In genomic region chr19:13906910-13907309, GRCh38 we compare ENCODE assay signal across 9 cellular contexts. TPM values are rescaled to one million over a fixed set of nuclear protein-coding genes. Genes with fewer than 3 reads are reported as not detected.
A peak's percentile ranks its signal among the peaks of the same experiment; 100 is the strongest.
DNase-seq lines count a peak whose midpoint lies in the region; ATAC-seq and TF ChIP-seq lines count a peak whose summit lies in the region.
"Had no signal": no experiment of that assay in that cellular context is flagged by ENCODE, and none has a peak within 500 bp of the region (broad histone marks: within the 10 kb centered on the region; RNA-seq: fewer than 3 reads in every experiment).

No MANE protein-coding gene starts in this region.

- H4K8ac ChIP-seq in mesendoderm (ENCODE audit: low read depth, low read length), result no peak overlapping the region

- H3K27me3 ChIP-seq in heart right ventricle (no peaks in the 10 kb centered on the region), brain microvascular endothelial cell (replicated peaks) (no peaks in the 10 kb centered on the region), mesendoderm (ENCODE audit: insufficient read depth, low read length, poor library complexity) (no peaks in the 10 kb centered on the region), vagina (no peaks in the 10 kb centered on the region)

- H3K4me1 ChIP-seq in heart right ventricle, result peaks cover 0 to 25% (median 16%) of the 10 kb centered on the region in 9 donors
- no peaks in the 10 kb centered on the region for H3K4me1 ChIP-seq in mesendoderm (ENCODE audit: control insufficient read depth, low read depth, low read length)
- peaks cover 19% of the 10 kb centered on the region for H3K4me1 ChIP-seq in vagina

- H3K79me1 ChIP-seq in mesendoderm (ENCODE audit: low read length), result no peaks in the 10 kb centered on the region

- peak overlapping the region; percentile 96 for H3K56ac ChIP-seq in mesendoderm (ENCODE audit: low read length)

- H3K23ac ChIP-seq in mesendoderm (ENCODE audit: low read length), result no peak overlapping the region

- H4K5ac ChIP-seq in mesendoderm (ENCODE audit: low read length), result no peak overlapping the region

- H2AK5ac ChIP-seq in mesendoderm (ENCODE audit: low read length), result no peak overlapping the region

- H3K18ac ChIP-seq in mesendoderm (ENCODE audit: low read length), result no peak overlapping the region

- H3K79me2 ChIP-seq in mesendoderm (ENCODE audit: control insufficient read depth, insufficient read depth, low read length), result no peaks in the 10 kb centered on the region

- no peak overlapping the region for H3K4ac ChIP-seq in mesendoderm (ENCODE audit: low read depth, low read length)

- WGBS in heart right ventricle, 2 donors, result 93 to 98% methylated on average over 5 of the region's 5 CpGs
- no CpG with 5 or more reads among the region's 5 CpGs for WGBS in mesendoderm (ENCODE audit: extremely low coverage, insufficient coverage, low lambda C conversion rate)

- peak overlapping the region; percentile 87 for H3K4me2 ChIP-seq in mesendoderm (ENCODE audit: low read length)

- in situ Hi-C loops in brain microvascular endothelial cell (cut with HindIII; ENCODE audit: low pct_ligation_motif_present, low sequenced_read_pairs), result no loop called here

- DNase-seq in heart right ventricle (no peak), Right ventricle myocardium inferior (ENCODE audit: missing footprints) (no peak), brain microvascular endothelial cell (no peak), mesendoderm (no peak), vagina (ENCODE audit: extremely low spot score in 2 of 2) (no peak), 8988T (no peak), NCI-H2107 treated with DMSO at 0.1 percent for 48 hours (lab: John Stamatoyannopoulos, UW; ENCODE audit: unreplicated experiment) (no peak)
- no peak for DNase-seq in stimulated activated CD4-positive, alpha-beta T cell treated with anti-CD3 and anti-CD28 coated beads, Interleukin-4, amount 100 ng/mL, for 1 hour

- H3K36me3 ChIP-seq in heart right ventricle (peaks cover 0 to 37% (median 9%) of the 10 kb centered on the region in 9 donors), brain microvascular endothelial cell (replicated peaks) (peaks cover under 1% of the 10 kb centered on the region), mesendoderm (ENCODE audit: control insufficient read depth, insufficient read depth, low read length) (no peaks in the 10 kb centered on the region), vagina (no peaks in the 10 kb centered on the region)

- H3K27ac ChIP-seq in heart right ventricle, result peak overlapping the region in 6 of 10 donors; percentile 66 to 87 (median 81)
- no peak overlapping the region for H3K27ac ChIP-seq in brain microvascular endothelial cell
- H3K27ac ChIP-seq in mesendoderm (ENCODE audit: low read depth, low read length), result no peak overlapping the region
- no peak overlapping the region for H3K27ac ChIP-seq in vagina

- H3K9me3 ChIP-seq in heart right ventricle (no peaks in the 10 kb centered on the region), vagina (no peaks in the 10 kb centered on the region)

- peak overlapping the region; percentile 89 for H3K9ac ChIP-seq in mesendoderm (ENCODE audit: low read length)

- no peak for TF ChIP-seq POLR2A in vagina (IDR thresholded peaks at IDR 0.05)

- no peak overlapping the region for H2BK120ac ChIP-seq in mesendoderm (ENCODE audit: low read depth, low read length)

- H2BK15ac ChIP-seq in mesendoderm (replicated peaks; ENCODE audit: low read depth), result no peak overlapping the region

- H2BK5ac ChIP-seq in mesendoderm (ENCODE audit: low read length), result no peak overlapping the region

- ATAC-seq in heart right ventricle (no peak), Right ventricle myocardium inferior (no peak)

- TF ChIP-seq CTCF in heart right ventricle (IDR thresholded peaks at IDR 0.05) (no peak), brain microvascular endothelial cell (IDR thresholded peaks at IDR 0.05; ENCODE audit: low read depth, low read length, missing control alignments) (no peak), vagina (IDR thresholded peaks at IDR 0.05) (no peak)

- H3K4me3 ChIP-seq in heart right ventricle (peak overlapping the region in 9 of 10 donors; percentile 80 to 97 (median 86)), brain microvascular endothelial cell (ENCODE audit: low read depth, low read length) (peak overlapping the region; percentile 80), mesendoderm (ENCODE audit: low read length) (no peak overlapping the region), vagina (peak overlapping the region; percentile 79 to 99)

- intact Hi-C loops in heart right ventricle (cut with DNase I), result no loop called here
- intact Hi-C loops in Right ventricle myocardium inferior (cut with DNase I), result loop anchor here (2.0 kb wide), 1 partner anchor 46 kb away; the partner anchor contains the start of gene DCAF15
- intact Hi-C loops in vagina (cut with DNase I), result no loop called here

RNA-seq across cellular contexts. Expression of gene CC2D1A, which starts 0.9 kb away (rescaled TPM):
- total RNA-seq in heart right ventricle (10 to 100 TPM; 13.2 to 30.2 (median 19.0) TPM), Right ventricle myocardium inferior (18.7 TPM), vagina (44.4 TPM)
- 10 to 100 TPM; 16.5 to 49.8 TPM for polyA plus RNA-seq in heart right ventricle
- polyA plus RNA-seq in mesendoderm (2013, experiment 1 of 2), result 12.2 TPM
- 12.1 TPM for polyA plus RNA-seq in mesendoderm (2013, experiment 2 of 2)

RNA-seq across cellular contexts. Expression of gene BRME1, which starts 1.0 kb away (rescaled TPM):
- total RNA-seq in heart right ventricle (under 1 TPM in 8 of 10 donors, not detected in 2; 0.19 to 0.88 (median 0.63) TPM), Right ventricle myocardium inferior (0.76 TPM), vagina (12.0 TPM)
- polyA plus RNA-seq in heart right ventricle, result 1 to 10 TPM in 1 of 2 donors, under 1 TPM in 1; 0.38 to 2.0 TPM
- polyA plus RNA-seq in mesendoderm (2013, experiment 1 of 2), result 2.2 TPM
- polyA plus RNA-seq in mesendoderm (2013, experiment 2 of 2), result 1.8 TPM

RNA-seq across cellular contexts. Expression of gene NANOS3, which starts 30.0 kb away (rescaled TPM):
- total RNA-seq in heart right ventricle, result 1 to 10 TPM in 3 of 10 donors, under 1 TPM in 3, not detected in 4; 0.37 to 1.5 (median 0.98) TPM
- polyA plus RNA-seq in heart right ventricle, result 1 to 10 TPM in 1 of 2 donors, under 1 TPM in 1; 0.41 to 2.9 TPM
- 0.68 TPM for total RNA-seq in Right ventricle myocardium inferior
- 1.2 TPM for polyA plus RNA-seq in mesendoderm (2013, experiment 1 of 2)
- 0.85 TPM for polyA plus RNA-seq in mesendoderm (2013, experiment 2 of 2)
- not detected for total RNA-seq in vagina
- total RNA-seq: HT1080 had no signal

RNA-seq across cellular contexts. Expression of gene PODNL1, which starts 31.3 kb away (rescaled TPM):
- total RNA-seq in heart right ventricle (1 to 10 TPM in 7 of 10 donors, under 1 TPM in 3; 0.76 to 6.2 (median 1.8) TPM), Right ventricle myocardium inferior (2.5 TPM), vagina (5.2 TPM)
- polyA plus RNA-seq in heart right ventricle, result 1 to 10 TPM in 1 of 2 donors, under 1 TPM in 1; 0.90 to 2.3 TPM
- 0.21 TPM for polyA plus RNA-seq in mesendoderm (2013, experiment 1 of 2)
- 0.25 TPM for polyA plus RNA-seq in mesendoderm (2013, experiment 2 of 2)

RNA-seq across cellular contexts. Expression of gene DCAF15, which starts 45.4 kb away (rescaled TPM):
- total RNA-seq in heart right ventricle, result 10 to 100 TPM; 15.5 to 21.2 (median 17.8) TPM
- 10 to 100 TPM; 26.8 to 50.0 TPM for polyA plus RNA-seq in heart right ventricle
- total RNA-seq in Right ventricle myocardium inferior, result 18.0 TPM
- polyA plus RNA-seq in mesendoderm (2013, experiment 1 of 2), result 41.4 TPM
- 40.1 TPM for polyA plus RNA-seq in mesendoderm (2013, experiment 2 of 2)
- 20.6 TPM for total RNA-seq in vagina

Comparison
In these comparisons a context has a peak if more than half of its experiments do, and no peak if none do; other contexts are left out.
1. H3K27ac ChIP-seq: peak in heart right ventricle (6 of 10); none in brain microvascular endothelial cell (single experiment), mesendoderm (single experiment) and vagina (single experiment).